1 cellular context compared by ENCODE assay signal in genomic region chr5:75847561-75848021, GRCh38.
TF ChIP-seq lines count a peak whose summit lies in the region.

No MANE protein-coding gene starts in this region.

TF ChIP-seq in GM12878, 131 proteins besides CTCF, POLR2A, EP300 and RAD21 (continued from another document and continues in another):
- TF ChIP-seq CUX1 (IDR thresholded peaks at IDR 0.05; ENCODE audit: insufficient replicate concordance, low read depth, low read length) (peak; percentile 55), TAF1 (IDR thresholded peaks at IDR 0.05; ENCODE audit: borderline replicate concordance, low read depth, low read length) (no peak), MYC (IDR thresholded peaks at IDR 0.05; ENCODE audit: insufficient read depth, insufficient read length, insufficient replicate concordance, low read length, severe bottlenecking) (no peak), ELK1 (IDR thresholded peaks at IDR 0.05; ENCODE audit: low read depth, low read length) (no peak), CBX5 (IDR thresholded peaks at IDR 0.05; ENCODE audit: low read depth) (peak; percentile 93), E4F1 (IDR thresholded peaks at IDR 0.05; ENCODE audit: borderline replicate concordance, partially characterized antibody) (no peak), NKRF (conservative IDR thresholded peaks at IDR 0.05) (no peak), YY1 (IDR thresholded peaks at IDR 0.05; ENCODE audit: low read depth, low read length) (0 out of 2 replicates have a peak, but pooled peaks have one; percentile 33), PAX8 (IDR thresholded peaks at IDR 0.05) (no peak), CEBPZ (IDR thresholded peaks at IDR 0.05; ENCODE audit: low read depth, low read length) (no peak), SREBF1 (IDR thresholded peaks at IDR 0.05; ENCODE audit: low read length) (no peak), ZNF217 (IDR thresholded peaks at IDR 0.05) (peak; percentile 92), NRF1 (conservative IDR thresholded peaks at IDR 0.05; ENCODE audit: low read depth, low read length) (no peak), HDGF (IDR thresholded peaks at IDR 0.05) (no peak), ZNF24 (IDR thresholded peaks at IDR 0.05) (peak; percentile 79), BRCA1 (IDR thresholded peaks at IDR 0.05; ENCODE audit: low read depth, low read length) (no peak), POU2F2 (IDR thresholded peaks at IDR 0.05; ENCODE audit: borderline replicate concordance, low read depth, low read length) (peak; percentile 80), MTA2 (IDR thresholded peaks at IDR 0.05; ENCODE audit: low read depth) (peak; percentile 97), YBX1 (IDR thresholded peaks at IDR 0.05) (no peak), RBBP5 (conservative IDR thresholded peaks at IDR 0.05) (no peak), E2F8 (IDR thresholded peaks at IDR 0.05; ENCODE audit: low read depth, partially characterized antibody) (no peak), ZBTB11 (CRISPR knock-in tag; IDR thresholded peaks at IDR 0.05) (no peak; the same call in 1 of the 2 replicates), KAT2A (conservative IDR thresholded peaks at IDR 0.05; ENCODE audit: control insufficient read depth, low read depth, low read length) (no peak), MYB (IDR thresholded peaks at IDR 0.05; ENCODE audit: borderline replicate concordance, low read depth, low read length) (0 out of 2 replicates have a peak, but pooled peaks have one; percentile 61), ZBED1 (IDR thresholded peaks at IDR 0.05; ENCODE audit: borderline replicate concordance) (peak; percentile 96), SUPT20H (IDR thresholded peaks at IDR 0.05; ENCODE audit: borderline replicate concordance, control insufficient read depth, low read depth, low read length) (no peak), SIX5 (IDR thresholded peaks at IDR 0.05; ENCODE audit: low read depth, low read length, severe bottlenecking) (no peak), MEF2B (IDR thresholded peaks at IDR 0.05; ENCODE audit: partially characterized antibody, poor library complexity, severe bottlenecking) (peak; percentile 99), RCOR1 (conservative IDR thresholded peaks at IDR 0.05; ENCODE audit: low read depth, low read length) (peak; percentile 92; the same call in 1 of the 2 replicates), STAT1 (conservative IDR thresholded peaks at IDR 0.05) (no peak), ZNF274 (IDR thresholded peaks at IDR 0.05; ENCODE audit: insufficient read depth, insufficient read length) (no peak)
